In genomic region chr1:21217812-21218596, GRCh38 we compare ENCODE assay signal across 8 cellular contexts. TPM values are rescaled to one million over a fixed set of nuclear protein-coding genes. Genes with fewer than 3 reads are reported as not detected.
A peak's percentile ranks its signal among the peaks of the same experiment; 100 is the strongest.
DNase-seq lines count a peak whose midpoint lies in the region; ATAC-seq, FAIRE-seq and TF ChIP-seq lines count a peak whose summit lies in the region.

No MANE protein-coding gene starts in this region.

- H3K27ac ChIP-seq in liver (ENCODE audit: low read depth in 1 of 2, low read length in 2 of 2), result no peak overlapping the region

- H3K27me3 ChIP-seq in liver (ENCODE audit: control insufficient read depth in 4 of 4, insufficient read depth in 4 of 4, low read length in 3 of 4), result no peaks in the 10 kb centered on the region

- H3K36me3 ChIP-seq in liver (ENCODE audit: control insufficient read depth in 4 of 4, insufficient read depth in 3 of 4, low read depth in 1 of 4, low read length in 3 of 4), result peaks cover 6 to 37% (median 16%) of the 10 kb centered on the region in 4 donors

- in situ Hi-C loops in astrocyte of the spinal cord (cut with HindIII; ENCODE audit: low sequenced_read_pairs), result no loop called here

- H3K4me1 ChIP-seq in liver (ENCODE audit: control insufficient read depth in 4 of 4, insufficient read depth in 4 of 4, low read length in 3 of 4), result no peaks in the 10 kb centered on the region

- TF ChIP-seq CTCF in astrocyte of the spinal cord (IDR thresholded peaks at IDR 0.05; ENCODE audit: low read depth, low read length) (peak; percentile 61), liver (IDR thresholded peaks at IDR 0.05; ENCODE audit: low read depth, low read length, missing input control) (peak; percentile 4)

- peak; percentile 7 for DNase-seq in SIG-M5 treated with dmso at 0.1 percent for 504 hours (lab: John Stamatoyannopoulos, UW; ENCODE audit: unreplicated experiment)
- no peak for DNase-seq in SIG-M5 (lab: John Stamatoyannopoulos, UW)
- DNase-seq in RPMI8226, result peak; percentile 51
- DNase-seq in astrocyte of the spinal cord (ENCODE audit: low read depth, low spot score), result no peak
- peak; percentile 49 for DNase-seq in urothelium cell line (ENCODE audit: low spot score)

- H3K4me3 ChIP-seq in astrocyte of the spinal cord (ENCODE audit: low read depth, low read length) (no peak overlapping the region), liver (ENCODE audit: low read depth in 1 of 3, low read length in 3 of 3) (no peak overlapping the region)

- WGBS in liver, result 93% methylated on average over 20 of the region's 20 CpGs

- ATAC-seq in GM18870 (IDR thresholded peaks at IDR 0.05; ENCODE audit: unreplicated experiment), result no peak
- no peak for ATAC-seq in HG02840 (IDR thresholded peaks at IDR 0.05; ENCODE audit: low FRiP score, unreplicated experiment)

- H3K9me3 ChIP-seq in liver (ENCODE audit: control insufficient read depth in 4 of 4, low read length in 3 of 4), result no peaks in the 10 kb centered on the region

- no peak for FAIRE-seq in urothelium cell line (lab: Jason Lieb, UNC)

- TF ChIP-seq RAD21 in liver (IDR thresholded peaks at IDR 0.05), result peak in 1 of 2 donors; percentile 43

- H3K9ac ChIP-seq in liver (ENCODE audit: low read depth in 1 of 2, low read length in 2 of 2), result no peak overlapping the region

TF ChIP-seq in liver, 16 proteins besides CTCF, POLR2A, EP300 and RAD21:
- TF ChIP-seq ATF3 (IDR thresholded peaks at IDR 0.05), result no peak
- no peak for TF ChIP-seq EGR1 (IDR thresholded peaks at IDR 0.05; ENCODE audit: low read depth in 2 of 2)
- no peak for TF ChIP-seq YY1 (IDR thresholded peaks at IDR 0.05)
- no peak for TF ChIP-seq GABPA (IDR thresholded peaks at IDR 0.05 in 1 of 2, conservative IDR thresholded peaks at IDR 0.05 in 1 of 2)
- no peak for TF ChIP-seq REST (IDR thresholded peaks at IDR 0.05)
- TF ChIP-seq NR2F2 (IDR thresholded peaks at IDR 0.05), result no peak
- no peak for TF ChIP-seq JUND (IDR thresholded peaks at IDR 0.05)
- no peak for TF ChIP-seq TAF1 (conservative IDR thresholded peaks at IDR 0.05)

RNA-seq across cellular contexts. Expression of gene EIF4G3, which starts 41.3 kb away (rescaled TPM):
- 10 to 100 TPM; 12.5 to 22.8 TPM for total RNA-seq in liver
- polyA plus RNA-seq in liver, result 10 to 100 TPM in 1 of 2 donors, 1 to 10 TPM in 1; 7.6 to 11.0 TPM

Comparison
In these comparisons a context has a peak if more than half of its experiments do, and no peak if none do; other contexts are left out.
1. DNase-seq: peak in SIG-M5 treated with dmso at 0.1 percent for 504 hours (single experiment), RPMI8226 (single experiment) and urothelium cell line (single experiment); none in SIG-M5 (single experiment) and astrocyte of the spinal cord (single experiment).